10 cellular contexts compared by ENCODE assay signal in the genomic region with DNA sequence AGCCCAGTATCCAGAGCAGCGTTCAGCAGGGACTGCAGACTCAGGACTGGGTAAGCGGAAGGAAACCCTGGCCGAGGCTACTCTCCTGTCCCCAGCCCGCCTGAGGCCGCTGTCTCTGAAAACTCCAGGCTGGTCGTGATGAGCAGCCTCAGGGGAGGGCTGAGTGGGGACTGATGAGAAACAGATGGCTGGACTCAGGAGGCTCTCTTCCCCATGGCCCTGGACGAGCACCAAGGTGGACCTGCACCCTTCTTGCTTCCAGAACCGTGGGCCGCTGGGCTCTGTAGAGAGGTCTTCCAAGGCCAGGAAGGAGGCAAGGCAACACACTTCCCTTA. TPM values are rescaled to one million over a fixed set of nuclear protein-coding genes. Genes with fewer than 3 reads are reported as not detected.
DNase-seq lines count a peak whose midpoint lies in the region; FAIRE-seq and TF ChIP-seq lines count a peak whose summit lies in the region.
"Had no signal": no experiment of that assay in that cellular context is flagged by ENCODE, and none has a peak within 500 bp of the region (broad histone marks: within the 10 kb centered on the region; RNA-seq: fewer than 3 reads in every experiment).

No MANE protein-coding gene starts in this region.

- no peak for FAIRE-seq in keratinocyte (lab: Jason Lieb, UNC)

- H3K27me3 Mint-ChIP-seq in T-helper 1 cell treated with Interleukin-12 subunit alpha and Interleukin-12 subunit beta and Interleukin-4 antibody, amounts not matched to agents 30 μg/mL and 1 μg/mL, for 36 hours (ENCODE audit: low read depth): no peaks in the 10 kb centered on the region
- no peaks in the 10 kb centered on the region for H3K27me3 Mint-ChIP-seq in activated naive CD8-positive, alpha-beta T cell

- no peak overlapping the region for H3K27ac ChIP-seq in keratinocyte (ENCODE audit: control insufficient read depth, insufficient read depth, low read length)
- no peak overlapping the region for H3K27ac ChIP-seq in stomach smooth muscle (ENCODE audit: low read length)

- H3K4me3 ChIP-seq in keratinocyte (ENCODE audit: control insufficient read depth in 2 of 3, extremely low read depth in 1 of 3, insufficient read depth in 2 of 3, low read depth in 1 of 3, low read length in 3 of 3) (peak overlapping the region in 2 of 3 experiments; percentile 73 to 75), stomach smooth muscle (ENCODE audit: low read length in 2 of 2) (peak overlapping the region; percentile 44 to 86)

- H3K9me1 ChIP-seq in keratinocyte (ENCODE audit: control insufficient read depth, extremely low read depth, insufficient read depth, low read length): no peaks in the 10 kb centered on the region

- H2AFZ ChIP-seq in keratinocyte (ENCODE audit: control insufficient read depth, low read length): no peak overlapping the region

- H3K27me3 ChIP-seq in keratinocyte (ENCODE audit: control insufficient read depth, extremely low read depth, insufficient read depth, low read length) (no peaks in the 10 kb centered on the region), stomach smooth muscle (ENCODE audit: control insufficient read depth in 1 of 2, insufficient read depth in 2 of 2, low read length in 2 of 2) (no peaks in the 10 kb centered on the region)

- H3K36me3 Mint-ChIP-seq in T-helper 1 cell treated with Interleukin-12 subunit alpha and Interleukin-12 subunit beta and Interleukin-4 antibody, amounts not matched to agents 30 μg/mL and 1 μg/mL, for 36 hours (ENCODE audit: low read depth): peaks cover 17% of the 10 kb centered on the region
- peaks cover 12% of the 10 kb centered on the region for H3K36me3 Mint-ChIP-seq in activated naive CD8-positive, alpha-beta T cell

- no peaks in the 10 kb centered on the region for H4K20me1 ChIP-seq in keratinocyte (ENCODE audit: control insufficient read depth, extremely low read depth, insufficient read depth, low read length)

- dilution Hi-C loops in keratinocyte (cut with MboI; ENCODE audit: extremely low pct_ligation_motif_present, low sequenced_read_pairs): no loop called here

- H3K27ac Mint-ChIP-seq in T-helper 1 cell treated with Interleukin-12 subunit alpha and Interleukin-12 subunit beta and Interleukin-4 antibody, amounts not matched to agents 30 μg/mL and 1 μg/mL, for 36 hours: peak overlapping the region; percentile 20
- H3K27ac Mint-ChIP-seq in activated naive CD8-positive, alpha-beta T cell: peak overlapping the region; percentile 89

- no peak for DNase-seq in T-helper 1 cell
- DNase-seq in keratinocyte (ENCODE audit: low read depth, low spot score): no peak
- no peak for DNase-seq in HCEC 1CT
- DNase-seq in NCI-H1694 treated with DMSO at 0.1 percent for 48 hours (lab: John Stamatoyannopoulos, UW): no peak
- DNase-seq in GOT3 (lab: John Stamatoyannopoulos, UW): no peak
- DNase-seq: 8988T; stimulated activated naive CD4-positive, alpha-beta T cell treated with Interleukin-2 at 50 U/mL for 16 hours had no signal

- H3K4me3 Mint-ChIP-seq in T-helper 1 cell treated with Interleukin-12 subunit alpha and Interleukin-12 subunit beta and Interleukin-4 antibody, amounts not matched to agents 30 μg/mL and 1 μg/mL, for 36 hours: peak overlapping the region; percentile 92
- peak overlapping the region; percentile 88 for H3K4me3 Mint-ChIP-seq in activated naive CD8-positive, alpha-beta T cell

- no peak overlapping the region for H3K9ac ChIP-seq in keratinocyte (ENCODE audit: control insufficient read depth, extremely low read depth, insufficient read depth, low read length)
- no peak overlapping the region for H3K9ac ChIP-seq in stomach smooth muscle (ENCODE audit: low read length in 2 of 2)

- no peaks in the 10 kb centered on the region for H3K9me3 ChIP-seq in keratinocyte (ENCODE audit: control insufficient read depth, low read depth, low read length)
- H3K9me3 ChIP-seq in stomach smooth muscle (ENCODE audit: control insufficient read depth in 2 of 2, low read length in 2 of 2): no peaks in the 10 kb centered on the region

- H3K36me3 ChIP-seq in keratinocyte (ENCODE audit: control insufficient read depth in 2 of 2, extremely low read depth in 1 of 2, insufficient read depth in 2 of 2, low read length in 2 of 2): peaks cover 2 to 5% of the 10 kb centered on the region in 2 experiments
- peaks cover 4 to 6% of the 10 kb centered on the region in 2 donors for H3K36me3 ChIP-seq in stomach smooth muscle (ENCODE audit: control insufficient read depth in 2 of 2, insufficient read depth in 2 of 2, low read length in 2 of 2)

- H3K79me2 ChIP-seq in keratinocyte (ENCODE audit: control insufficient read depth, insufficient read depth, low read length): peaks cover 5% of the 10 kb centered on the region

- H3K4me1 ChIP-seq in keratinocyte (ENCODE audit: control insufficient read depth, extremely low read depth, insufficient read depth, low read length) (no peaks in the 10 kb centered on the region), stomach smooth muscle (ENCODE audit: control insufficient read depth, insufficient read depth, low read length) (peaks cover 22% of the 10 kb centered on the region)

- no peak for TF ChIP-seq CTCF in keratinocyte (optimal IDR thresholded peaks at IDR 0.05 in 1 of 3, IDR thresholded peaks at IDR 0.05 in 1 of 3, conservative IDR thresholded peaks at IDR 0.05 in 1 of 3; ENCODE audit: extremely low read depth in 1 of 3, insufficient read depth in 2 of 3, low read length in 3 of 3)

- H3K4me2 ChIP-seq in keratinocyte (ENCODE audit: control insufficient read depth, extremely low read depth, insufficient read depth, low read depth, low read length): peak overlapping the region; percentile 86

- no peaks in the 10 kb centered on the region for H3K9me3 Mint-ChIP-seq in T-helper 1 cell treated with Interleukin-12 subunit alpha and Interleukin-12 subunit beta and Interleukin-4 antibody, amounts not matched to agents 30 μg/mL and 1 μg/mL, for 36 hours
- peaks cover 8% of the 10 kb centered on the region for H3K9me3 Mint-ChIP-seq in activated naive CD8-positive, alpha-beta T cell (ENCODE audit: low read depth)

- peaks cover 20% of the 10 kb centered on the region for H3K4me1 Mint-ChIP-seq in T-helper 1 cell treated with Interleukin-12 subunit alpha and Interleukin-12 subunit beta and Interleukin-4 antibody, amounts not matched to agents 30 μg/mL and 1 μg/mL, for 36 hours (ENCODE audit: low read depth)
- H3K4me1 Mint-ChIP-seq in activated naive CD8-positive, alpha-beta T cell (ENCODE audit: low read depth): peaks cover 25% of the 10 kb centered on the region

RNA-seq across cellular contexts. Expression of gene TEX22, which starts 1.1 kb away (rescaled TPM):
- polyA plus RNA-seq in keratinocyte: 0.03 to 0.09 TPM in 2 of 3 replicates, not detected in the other
- polyA plus RNA-seq in keratinocyte (2011; ENCODE audit: low read depth): not detected
- 0.05 TPM in 1 of 2 replicates, not detected in the other for polyA plus RNA-seq in keratinocyte (2011; cell fraction: cytosol; rRNA removed)
- polyA plus RNA-seq in keratinocyte (2011; cell fraction: nucleus; rRNA removed): 0.05 and 0.29 TPM in 2 replicates
- 0.10 and 0.23 TPM in 2 replicates for polyA plus RNA-seq in keratinocyte (2012; ENCODE audit: low replicate concordance)
- polyA minus RNA-seq in keratinocyte: not detected in 3 replicates
- polyA minus RNA-seq in keratinocyte (2011; cell fraction: cytosol; rRNA and poly(A)+ RNA removed): not detected
- 0.21 TPM in 1 of 2 replicates, not detected in the other for polyA minus RNA-seq in keratinocyte (2011; cell fraction: nucleus; rRNA and poly(A)+ RNA removed)

RNA-seq across cellular contexts. Expression of gene MTA1, which starts 20.2 kb away (rescaled TPM):
- 33.6 to 50.0 TPM (median 49.2 TPM) in 3 replicates for polyA plus RNA-seq in keratinocyte
- 12.2 TPM for polyA plus RNA-seq in keratinocyte (2011; ENCODE audit: low read depth)
- 23.2 and 41.5 TPM in 2 replicates for polyA plus RNA-seq in keratinocyte (2011; cell fraction: cytosol; rRNA removed)
- polyA plus RNA-seq in keratinocyte (2011; cell fraction: nucleus; rRNA removed): 122 and 149 TPM in 2 replicates
- polyA plus RNA-seq in keratinocyte (2012; ENCODE audit: low replicate concordance): 29.4 and 50.2 TPM in 2 replicates
- 27.7 to 79.2 TPM (median 35.9 TPM) in 3 replicates for polyA minus RNA-seq in keratinocyte
- polyA minus RNA-seq in keratinocyte (2011; cell fraction: cytosol; rRNA and poly(A)+ RNA removed): 90.4 TPM
- polyA minus RNA-seq in keratinocyte (2011; cell fraction: nucleus; rRNA and poly(A)+ RNA removed): 59.6 and 63.2 TPM in 2 replicates
